In genomic region chr20:15332711-15333160, GRCh38 we compare ENCODE assay signal across 16 cellular contexts.
A peak's percentile ranks its signal among the peaks of the same experiment; 100 is the strongest.
DNase-seq lines count a peak whose midpoint lies in the region; ATAC-seq, FAIRE-seq and TF ChIP-seq lines count a peak whose summit lies in the region.
"Had no signal": no experiment of that assay in that cellular context is flagged by ENCODE, and none has a peak within 500 bp of the region (broad histone marks: within the 10 kb centered on the region; RNA-seq: fewer than 3 reads in every experiment).

No MANE protein-coding gene starts in this region.

- no peak overlapping the region for H3K27ac ChIP-seq in kidney (ENCODE audit: low read depth in 2 of 2, low read length in 2 of 2)
- H3K27ac ChIP-seq in effector memory CD4-positive, alpha-beta T cell (ENCODE audit: insufficient read depth, low read length, poor library complexity, severe bottlenecking): no peak overlapping the region
- H3K27ac ChIP-seq in adrenal gland: no peak overlapping the region
- H3K27ac ChIP-seq: SJCRH30, VCaP had no signal

- no peaks in the 10 kb centered on the region for H3K36me3 Mint-ChIP-seq in IgD-negative memory B cell
- H3K36me3 Mint-ChIP-seq: CD8-positive, alpha-beta memory T cell had no signal

- H3K4me1 ChIP-seq in kidney (ENCODE audit: control insufficient read depth in 1 of 2, insufficient read depth in 1 of 2, low read depth in 1 of 2, low read length in 2 of 2): no peaks in the 10 kb centered on the region
- no peaks in the 10 kb centered on the region for H3K4me1 ChIP-seq in effector memory CD4-positive, alpha-beta T cell (ENCODE audit: control insufficient read depth, insufficient read depth, low read length, poor library complexity, severe bottlenecking)
- no peaks in the 10 kb centered on the region for H3K4me1 ChIP-seq in adrenal gland (replicated peaks in 1 of 2)
- H3K4me1 ChIP-seq: SJCRH30, spleen had no signal

- peak overlapping the region; percentile 62 to 92 (median 80) for H3K27ac Mint-ChIP-seq in IgD-negative memory B cell
- H3K27ac Mint-ChIP-seq: CD8-positive, alpha-beta memory T cell; effector memory CD8-positive, alpha-beta T cell had no signal

- H3K9ac ChIP-seq in kidney (ENCODE audit: low read length in 2 of 2): no peak overlapping the region

- intact Hi-C loops in kidney (cut with DNase I) (no loop called here), adrenal gland (cut with DNase I) (no loop called here)

- 88 to 100% (median 93%) methylated on average over 1 of the region's 1 CpG for WGBS in adrenal gland, 4 donors

- H3K36me3 ChIP-seq in kidney (ENCODE audit: control insufficient read depth in 1 of 2, insufficient read depth in 2 of 2, low read length in 2 of 2) (no peaks in the 10 kb centered on the region), adrenal gland (replicated peaks in 1 of 2) (no peaks in the 10 kb centered on the region)
- no peaks in the 10 kb centered on the region for H3K36me3 ChIP-seq in effector memory CD4-positive, alpha-beta T cell (ENCODE audit: control insufficient read depth, insufficient read depth, low read length)
- H3K36me3 ChIP-seq: SJCRH30, spleen had no signal

- ATAC-seq in GM18861 (IDR thresholded peaks at IDR 0.05; ENCODE audit: unreplicated experiment) (peak; percentile 67), GM21447 (IDR thresholded peaks at IDR 0.05; ENCODE audit: unreplicated experiment) (peak; percentile 83), HG03025 (IDR thresholded peaks at IDR 0.05; ENCODE audit: low FRiP score, unreplicated experiment) (peak; percentile 85)
- ATAC-seq: effector memory CD8-positive, alpha-beta T cell; left ventricle myocardium superior had no signal

- no peak for FAIRE-seq in kidney (lab: Jason Lieb, UNC)

- H3K9me3 Mint-ChIP-seq in IgD-negative memory B cell: no peaks in the 10 kb centered on the region

- H3K4me3 Mint-ChIP-seq in IgD-negative memory B cell: peak overlapping the region; percentile 69 to 85 (median 76)
- H3K4me3 Mint-ChIP-seq: CD8-positive, alpha-beta memory T cell; effector memory CD8-positive, alpha-beta T cell had no signal

- TF ChIP-seq POLR2A in adrenal gland (IDR thresholded peaks at IDR 0.05): no peak

- H3K9me3 ChIP-seq in kidney (ENCODE audit: control insufficient read depth in 1 of 2, low read length in 2 of 2): no peaks in the 10 kb centered on the region
- no peaks in the 10 kb centered on the region for H3K9me3 ChIP-seq in effector memory CD4-positive, alpha-beta T cell (ENCODE audit: control insufficient read depth, low read length)
- H3K9me3 ChIP-seq in adrenal gland (replicated peaks in 1 of 3): no peaks in the 10 kb centered on the region
- H3K9me3 ChIP-seq: SJCRH30, spleen had no signal

- DNase-seq in kidney (no peak), adrenal gland (no peak), NCI-H524 treated with DMSO at 0.1 percent for 48 hours (lab: John Stamatoyannopoulos, UW) (no peak)
- DNase-seq in effector memory CD4-positive, alpha-beta T cell: no peak
- DNase-seq: CD8-positive, alpha-beta memory T cell; effector memory CD8-positive, alpha-beta T cell; left ventricle myocardium superior; MM.1S; NCI-H526 treated with DMSO at 0.1 percent for 48 hours; SJCRH30; spleen had no signal

- peaks cover 15 to 22% (median 15%) of the 10 kb centered on the region in 3 donors for H3K4me1 Mint-ChIP-seq in IgD-negative memory B cell
- H3K4me1 Mint-ChIP-seq: CD8-positive, alpha-beta memory T cell had no signal

- no peak overlapping the region for H3K4me3 ChIP-seq in kidney (ENCODE audit: low read length in 2 of 2)
- no peak overlapping the region for H3K4me3 ChIP-seq in effector memory CD4-positive, alpha-beta T cell (ENCODE audit: insufficient read depth, low read depth, low read length, poor library complexity, severe bottlenecking)
- no peak overlapping the region for H3K4me3 ChIP-seq in adrenal gland
- H3K4me3 ChIP-seq: SJCRH30 had no signal

- H3K27me3 Mint-ChIP-seq in IgD-negative memory B cell: no peaks in the 10 kb centered on the region
- H3K27me3 Mint-ChIP-seq: CD8-positive, alpha-beta memory T cell; effector memory CD8-positive, alpha-beta T cell had no signal

- TF ChIP-seq CTCF in kidney (IDR thresholded peaks at IDR 0.05; ENCODE audit: borderline replicate concordance, extremely low read depth, insufficient read depth) (no peak), adrenal gland (IDR thresholded peaks at IDR 0.05) (no peak)

- H3K27me3 ChIP-seq in effector memory CD4-positive, alpha-beta T cell (replicated peaks; ENCODE audit: control insufficient read depth, insufficient read depth, low read length, poor library complexity, severe bottlenecking): no peaks in the 10 kb centered on the region
- H3K27me3 ChIP-seq in adrenal gland: no peaks in the 10 kb centered on the region
- H3K27me3 ChIP-seq: SJCRH30, spleen had no signal
